29 cellular contexts compared by ENCODE assay signal in the genomic region with DNA sequence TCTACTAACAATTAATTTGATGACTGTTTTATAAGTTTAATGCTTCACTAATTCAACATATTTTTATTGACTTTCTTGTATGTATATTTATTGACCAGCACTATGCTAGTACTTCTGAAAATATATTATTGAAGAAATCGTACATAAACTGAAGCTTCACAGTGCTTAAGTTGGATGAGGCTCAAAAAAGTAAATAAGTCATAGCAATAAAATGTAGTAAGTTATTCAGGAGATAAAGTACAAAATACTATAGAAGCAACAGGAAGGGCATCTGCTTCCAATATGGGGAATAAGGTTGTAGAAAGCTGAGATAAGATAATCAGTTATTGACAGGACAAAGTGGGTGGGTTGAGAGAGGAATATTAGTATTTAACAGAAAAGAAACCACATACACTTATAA.
"Had no signal": no experiment of that assay in that cellular context is flagged by ENCODE, and none has a peak within 500 bp of the region (broad histone marks: within the 10 kb centered on the region; RNA-seq: fewer than 3 reads in every experiment).

No MANE protein-coding gene starts in this region.

- H3K36me3 ChIP-seq: brain microvascular endothelial cell, esophagus muscularis mucosa, gastroesophageal sphincter, WERI-Rb-1 had no signal

- H3K27ac ChIP-seq: brain microvascular endothelial cell, coronary artery, dorsolateral prefrontal cortex, esophagus muscularis mucosa, gastroesophageal sphincter, WERI-Rb-1 had no signal

- H3K4me1 ChIP-seq: esophagus muscularis mucosa, gastroesophageal sphincter had no signal

- DNase-seq: activated B cell treated with CpG ODN at 0.5 μM for 24 hours; activated CD4-positive, alpha-beta T cell treated with anti-CD3 and anti-CD28 coated beads for 48 hours; activated CD4-positive, alpha-beta T cell treated with anti-CD3 and anti-CD28 coated beads, Interleukin-2, amount 50 U/mL, for 1 hour; activated CD4-positive, alpha-beta T cell treated with anti-CD3 and anti-CD28 coated beads, Interleukin-2, amount 50 U/mL, for 48 hours; activated CD8-positive, alpha-beta memory T cell treated with anti-CD3 and anti-CD28 coated beads for 24 hours; activated CD8-positive, alpha-beta T cell treated with anti-CD3 and anti-CD28 coated beads for 36 hours; activated effector memory CD4-positive, alpha-beta T cell treated with Interleukin-2 at 50 U/mL for 16 hours; activated gamma-delta T cell treated with Interleukin-2 at 50 U/mL for 16 hours; activated naive CD4-positive, alpha-beta T cell treated with anti-CD3 and anti-CD28 coated beads, Interleukin-2, amount 50 U/mL, for 16 hours; activated naive CD4-positive, alpha-beta T cell treated with Interleukin-2 at 50 U/mL for 16 hours; activated T-cell treated with anti-CD3 and anti-CD28 coated beads, Interleukin-2, amount 50 U/mL, for 4 hours; amniotic stem cell; anterior cingulate cortex; brain microvascular endothelial cell; dorsolateral prefrontal cortex; effector memory CD8-positive, alpha-beta T cell; erythroblast; foreskin melanocyte; head of caudate nucleus; hippocampal formation; T1000 had no signal

- H3K9me3 ChIP-seq: gastroesophageal sphincter had no signal

- H3K27me3 ChIP-seq: brain microvascular endothelial cell, dorsolateral prefrontal cortex, esophagus muscularis mucosa, gastroesophageal sphincter had no signal

- ATAC-seq: activated CD4-positive, CD25-positive, alpha-beta regulatory T cell treated with anti-CD3 and anti-CD28 coated beads, Interleukin-2, amount 50 U/mL, for 24 hours; activated CD8-positive, alpha-beta T cell treated with anti-CD3 and anti-CD28 coated beads for 36 hours; activated T-cell treated with anti-CD3 and anti-CD28 coated beads, Interleukin-2, amount 50 U/mL, for 4 hours; activated T-helper 17 cell treated with anti-CD3 and anti-CD28 coated beads, Interleukin-2, amount 50 U/mL, for 72 hours; effector memory CD8-positive, alpha-beta T cell; gastroesophageal sphincter had no signal

- FAIRE-seq: astrocyte, bronchial epithelial cell had no signal

- H3K4me3 ChIP-seq: coronary artery, dorsolateral prefrontal cortex, esophagus muscularis mucosa, gastroesophageal sphincter had no signal
